Comparison of ENCODE assay signal across 25 cellular contexts in genomic region chr5:103886826-103887225, GRCh38.
"Had no signal": no experiment of that assay in that cellular context is flagged by ENCODE, and none has a peak within 500 bp of the region (broad histone marks: within the 10 kb centered on the region; RNA-seq: fewer than 3 reads in every experiment).

No MANE protein-coding gene starts in this region.

- H3K9me3 Mint-ChIP-seq: activated CD4-positive, alpha-beta T cell treated with anti-CD3 and anti-CD28 coated beads, Interleukin-2, amount 10 ng/mL, durations not matched to agents 7 days and 5 days; activated T-cell treated with anti-CD3 and anti-CD28 coated beads, Interleukin-2, amount 50 U/mL, for 4 hours had no signal

- H3K36me3 ChIP-seq: brain microvascular endothelial cell had no signal

- DNase-seq: activated CD4-positive, alpha-beta memory T cell treated with anti-CD3 and anti-CD28 coated beads for 36 hours; activated CD4-positive, alpha-beta T cell treated with anti-CD3 and anti-CD28 coated beads, Interleukin-2, amount 10 ng/mL, durations not matched to agents 7 days and 5 days; activated CD4-positive, CD25-positive, alpha-beta regulatory T cell; activated CD8-positive, alpha-beta memory T cell treated with anti-CD3 and anti-CD28 coated beads for 24 hours; activated effector memory CD4-positive, alpha-beta T cell treated with anti-CD3 and anti-CD28 coated beads, Interleukin-2, amount 50 U/mL, for 16 hours; activated naive CD4-positive, alpha-beta T cell treated with Interleukin-2 at 50 U/mL for 16 hours; activated naive CD8-positive, alpha-beta T cell treated with anti-CD3 and anti-CD28 coated beads, Interleukin-2, amount 50 U/mL, for 24 hours; activated T-cell treated with anti-CD3 and anti-CD28 coated beads, Interleukin-2, amount 50 U/mL, for 4 hours; amygdala; brain microvascular endothelial cell; KG1; NCI-H1048; NCI-H1930; NCI-H2171; NCI-H345; NCI-H510A; NCI-H526 treated with DMSO at 0.1 percent for 48 hours; NCI-H82; NK-92 treated with Interleukin-12 subunit alpha and Interleukin-12 subunit beta, amount 100 ng/mL, for 24 hours; SHP77 treated with DMSO at 0.1 percent for 48 hours; T-cell; T-helper 2 cell had no signal

- H3K27me3 Mint-ChIP-seq: activated CD4-positive, alpha-beta memory T cell treated with anti-CD3 and anti-CD28 coated beads for 36 hours; activated CD4-positive, alpha-beta T cell treated with anti-CD3 and anti-CD28 coated beads, Interleukin-2, amount 10 ng/mL, durations not matched to agents 7 days and 5 days; activated naive CD8-positive, alpha-beta T cell treated with anti-CD3 and anti-CD28 coated beads, Interleukin-2, amount 50 U/mL, for 24 hours; T-cell had no signal

- H3K4me1 Mint-ChIP-seq: activated CD4-positive, alpha-beta T cell treated with anti-CD3 and anti-CD28 coated beads, Interleukin-2, amount 10 ng/mL, durations not matched to agents 7 days and 5 days; activated naive CD8-positive, alpha-beta T cell treated with anti-CD3 and anti-CD28 coated beads, Interleukin-2, amount 50 U/mL, for 24 hours; T-cell had no signal

- H3K4me3 ChIP-seq: SK-N-MC had no signal

- H3K4me3 Mint-ChIP-seq: activated CD4-positive, alpha-beta memory T cell treated with anti-CD3 and anti-CD28 coated beads for 36 hours; activated CD4-positive, alpha-beta T cell treated with anti-CD3 and anti-CD28 coated beads, Interleukin-2, amount 10 ng/mL, durations not matched to agents 7 days and 5 days; activated naive CD8-positive, alpha-beta T cell treated with anti-CD3 and anti-CD28 coated beads, Interleukin-2, amount 50 U/mL, for 24 hours; activated T-cell treated with anti-CD3 and anti-CD28 coated beads, Interleukin-2, amount 50 U/mL, for 4 hours; T-cell had no signal

- H3K27ac Mint-ChIP-seq: activated CD4-positive, alpha-beta memory T cell treated with anti-CD3 and anti-CD28 coated beads for 36 hours; activated CD4-positive, alpha-beta T cell treated with anti-CD3 and anti-CD28 coated beads, Interleukin-2, amount 10 ng/mL, durations not matched to agents 7 days and 5 days; activated naive CD4-positive, alpha-beta T cell treated with anti-CD3 and anti-CD28 coated beads, Interleukin-2, amount 50 U/mL, for 72 hours; activated naive CD8-positive, alpha-beta T cell treated with anti-CD3 and anti-CD28 coated beads, Interleukin-2, amount 50 U/mL, for 24 hours; T-cell had no signal

- H3K27me3 ChIP-seq: brain microvascular endothelial cell had no signal

- H3K36me3 Mint-ChIP-seq: activated CD4-positive, alpha-beta memory T cell treated with anti-CD3 and anti-CD28 coated beads for 36 hours; activated naive CD4-positive, alpha-beta T cell treated with anti-CD3 and anti-CD28 coated beads, Interleukin-2, amount 50 U/mL, for 72 hours; T-cell had no signal

- ATAC-seq: activated naive CD4-positive, alpha-beta T cell treated with anti-CD3 and anti-CD28 coated beads, Interleukin-2, amount 50 U/mL, for 72 hours; activated naive CD8-positive, alpha-beta T cell treated with anti-CD3 and anti-CD28 coated beads, Interleukin-2, amount 50 U/mL, for 24 hours; activated T-cell treated with anti-CD3 and anti-CD28 coated beads, Interleukin-2, amount 50 U/mL, for 4 hours; T-cell had no signal

- H3K27ac ChIP-seq: brain microvascular endothelial cell, SK-N-MC, VCaP had no signal
